In genomic region chr5:86664173-86664572, GRCh38 we compare ENCODE assay signal across 7 cellular contexts.
"Had no signal": no experiment of that assay in that cellular context is flagged by ENCODE, and none has a peak within 500 bp of the region (broad histone marks: within the 10 kb centered on the region; RNA-seq: fewer than 3 reads in every experiment).

No MANE protein-coding gene starts in this region.

- H3K36me3 Mint-ChIP-seq: IgD-negative memory B cell had no signal

- H3K4me3 Mint-ChIP-seq: H9 had no signal

- H3K27ac Mint-ChIP-seq: H9 had no signal

- DNase-seq: GOT3, H9, HCEC 1CT, KG1 had no signal

- FAIRE-seq: H54, HTR-8/SVneo had no signal
